ENCODE assay signal across 8 cellular contexts in the genomic region with DNA sequence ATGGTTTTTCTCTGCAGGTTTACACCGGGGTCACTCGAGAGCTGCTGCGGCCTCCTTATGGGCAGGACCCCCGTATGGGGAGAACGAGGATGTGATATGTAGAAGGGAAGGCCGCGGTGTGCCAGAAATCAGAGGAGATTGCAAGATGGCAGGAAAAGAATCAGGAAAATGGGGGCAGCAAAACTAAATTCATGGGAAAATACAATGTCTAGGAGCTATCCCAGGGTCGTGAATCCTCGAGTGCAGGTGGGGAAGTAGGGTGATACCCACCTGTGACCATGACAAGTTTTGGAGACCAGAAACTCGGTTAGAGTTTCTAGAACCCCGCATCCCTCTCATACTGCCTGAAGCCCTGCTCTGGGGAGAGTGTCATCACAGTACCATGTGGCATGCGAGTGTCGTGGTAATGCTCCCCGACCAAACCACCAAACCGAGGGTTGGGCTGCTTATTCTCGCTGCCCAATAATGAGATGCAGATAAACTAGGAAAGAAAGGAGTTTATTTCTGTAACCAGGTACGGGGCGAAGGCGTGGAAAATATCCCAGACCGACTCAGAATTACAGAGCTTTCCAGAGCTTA. TPM values are rescaled to one million over a fixed set of nuclear protein-coding genes. Genes with fewer than 3 reads are reported as not detected.
DNase-seq lines count a peak whose midpoint lies in the region; ATAC-seq and TF ChIP-seq lines count a peak whose summit lies in the region.

No MANE protein-coding gene starts in this region.

- no peaks in the 10 kb centered on the region for H3K27me3 ChIP-seq in duodenal mucosa (ENCODE audit: control insufficient read depth in 1 of 2, insufficient read depth in 2 of 2, low read length in 2 of 2)

- peaks cover 0 to 20% of the 10 kb centered on the region in 2 donors for H3K36me3 ChIP-seq in duodenal mucosa (ENCODE audit: control insufficient read depth in 1 of 2, insufficient read depth in 2 of 2, low read length in 2 of 2)

- no peaks in the 10 kb centered on the region for H3K9me3 ChIP-seq in duodenal mucosa (ENCODE audit: control insufficient read depth in 1 of 2, low read length in 2 of 2)

- peak overlapping the region; percentile 83 to 86 for H3K9ac ChIP-seq in duodenal mucosa (ENCODE audit: low read depth in 1 of 2, low read length in 2 of 2)

- CTCF ChIA-PET in WTC11 (lab: Charles Lee), result interaction anchor here (0.6 kb wide), 1 partner anchor 346 kb away, joined by 5 read pairs; no protein-coding TSS in a partner anchor

- H3K27ac ChIP-seq in duodenal mucosa (ENCODE audit: low read depth, low read length), result peak overlapping the region; percentile 92

- peaks cover 7% of the 10 kb centered on the region for H3K27me3 Mint-ChIP-seq in WTC11 (ENCODE audit: low read depth)
- no peaks in the 10 kb centered on the region for H3K27me3 Mint-ChIP-seq in natural killer cell (ENCODE audit: low read depth in 2 of 2)

- H3K4me3 Mint-ChIP-seq in WTC11 (peak overlapping the region; percentile 88), natural killer cell (peak overlapping the region; percentile 97)

- intact Hi-C loops in natural killer cell (cut with micrococcal nuclease), result loop anchor here (2.0 to 5.0 kb wide), 2 partner anchors 51 to 450 kb away; a partner anchor contains a TSS

- H3K4me1 ChIP-seq in duodenal mucosa (ENCODE audit: control insufficient read depth in 1 of 2, insufficient read depth in 2 of 2, low read length in 2 of 2), result peaks cover 10 to 11% of the 10 kb centered on the region in 2 donors

- DNase-seq in GM12864 (ENCODE audit: low read depth), result no peak
- no peak for DNase-seq in WTC11 (ENCODE audit: low spot score)
- DNase-seq in natural killer cell, result peak; percentile 45
- no peak for DNase-seq in COLO829 (ENCODE audit: low spot score)

- TF ChIP-seq CTCF in GM12864 (IDR thresholded peaks at IDR 0.05; ENCODE audit: low read depth, low read length, missing control alignments) (no peak), WTC11 (IDR thresholded peaks at IDR 0.05) (no peak), natural killer cell (IDR thresholded peaks at IDR 0.05) (no peak)

- POLR2A ChIA-PET in WTC11 (lab: Charles Lee), result no interaction called here

- H3K4me1 Mint-ChIP-seq in WTC11 (peaks cover 9% of the 10 kb centered on the region), natural killer cell (peaks cover 34 to 43% of the 10 kb centered on the region in 2 donors)

- ATAC-seq in HG03280 (IDR thresholded peaks at IDR 0.05; ENCODE audit: unreplicated experiment) (peak; percentile 20), WTC11 (no peak), natural killer cell (peak in 2 of 3 donors; percentile 24 to 30), GM21737 (IDR thresholded peaks at IDR 0.05; ENCODE audit: unreplicated experiment) (no peak), GM19463 (IDR thresholded peaks at IDR 0.05; ENCODE audit: unreplicated experiment) (no peak)

- peak overlapping the region; percentile 63; the same call in 1 of the 2 replicates for H3K27ac Mint-ChIP-seq in WTC11
- peak overlapping the region; percentile 99 to 100 for H3K27ac Mint-ChIP-seq in natural killer cell

- H3K36me3 Mint-ChIP-seq in WTC11, result peaks cover 33% of the 10 kb centered on the region
- no peaks in the 10 kb centered on the region for H3K36me3 Mint-ChIP-seq in natural killer cell

- H3K4me3 ChIP-seq in GM12864 (ENCODE audit: low read depth, low read length), result peak overlapping the region; percentile 99
- H3K4me3 ChIP-seq in duodenal mucosa (ENCODE audit: low read depth in 1 of 2, low read length in 2 of 2), result peak overlapping the region; percentile 92 to 96

- peaks cover 23% of the 10 kb centered on the region for H3K9me3 Mint-ChIP-seq in WTC11
- H3K9me3 Mint-ChIP-seq in natural killer cell, result no peaks in the 10 kb centered on the region

TF ChIP-seq in WTC11, 78 proteins besides CTCF, POLR2A, EP300 and RAD21:
- TF ChIP-seq ETV6 (CRISPR knock-in tag; IDR thresholded peaks at IDR 0.05), result no peak
- TF ChIP-seq, protein P1, sequence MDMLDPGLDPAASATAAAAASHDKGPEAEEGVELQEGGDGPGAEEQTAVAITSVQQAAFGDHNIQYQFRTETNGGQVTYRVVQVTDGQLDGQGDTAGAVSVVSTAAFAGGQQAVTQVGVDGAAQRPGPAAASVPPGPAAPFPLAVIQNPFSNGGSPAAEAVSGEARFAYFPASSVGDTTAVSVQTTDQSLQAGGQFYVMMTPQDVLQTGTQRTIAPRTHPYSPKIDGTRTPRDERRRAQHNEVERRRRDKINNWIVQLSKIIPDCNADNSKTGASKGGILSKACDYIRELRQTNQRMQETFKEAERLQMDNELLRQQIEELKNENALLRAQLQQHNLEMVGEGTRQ (CRISPR knock-in tag; IDR thresholded peaks at IDR 0.05), result no peak

RNA-seq across cellular contexts. Expression of a gene that starts 0.8 kb away (rescaled TPM):
- 17.2 to 18.8 TPM (median 17.9 TPM) in 3 replicates for total RNA-seq in WTC11 (2021)
- 10 to 100 TPM; 33.3 to 41.9 (median 36.6) TPM for total RNA-seq in natural killer cell

RNA-seq across cellular contexts. Expression of a gene that starts 17.3 kb away (rescaled TPM):
- not detected in 3 replicates for total RNA-seq in WTC11 (2021)
- 10 to 100 TPM in 1 of 3 donors, under 1 TPM in 1, not detected in 1; 0.34 to 12.4 TPM for total RNA-seq in natural killer cell

RNA-seq across cellular contexts. Expression of a gene that starts 52.0 kb away (rescaled TPM):
- 22.6 to 24.4 TPM (median 23.2 TPM) in 3 replicates for total RNA-seq in WTC11 (2021)
- 100 to 1,000 TPM; 126 to 166 (median 139) TPM for total RNA-seq in natural killer cell

Comparison
In these comparisons a context has a peak if more than half of its experiments do, and no peak if none do; other contexts are left out.
1. ATAC-seq: peak in HG03280 (single experiment) and natural killer cell (2 of 3); none in WTC11 (single experiment), GM21737 (single experiment) and GM19463 (single experiment).